14 cellular contexts compared by ENCODE assay signal in genomic region chr22:19622061-19622441, GRCh38.
DNase-seq lines count a peak whose midpoint lies in the region; ATAC-seq and TF ChIP-seq lines count a peak whose summit lies in the region.
"Had no signal": no experiment of that assay in that cellular context is flagged by ENCODE, and none has a peak within 500 bp of the region (broad histone marks: within the 10 kb centered on the region; RNA-seq: fewer than 3 reads in every experiment).

No MANE protein-coding gene starts in this region.

- no peaks in the 10 kb centered on the region for H3K9me3 ChIP-seq in left ventricle myocardium inferior (replicated peaks)
- H3K9me3 ChIP-seq: SJSA1 had no signal

- DNase-seq in left ventricle myocardium inferior, result no peak
- no peak for DNase-seq in cardiac septum (ENCODE audit: low spot score)
- peak; percentile 70 for DNase-seq in MV-4-11 (lab: John Stamatoyannopoulos, UW)
- no peak for DNase-seq in cerebellum (ENCODE audit: low spot score)
- no peak for DNase-seq in HUDEP-2 (lab: John Stamatoyannopoulos, UW; ENCODE audit: unreplicated experiment in 76 of 76)
- DNase-seq in left cardiac atrium, result no peak
- DNase-seq in midbrain (lab: John Stamatoyannopoulos, UW), result no peak
- DNase-seq: activated effector memory CD4-positive, alpha-beta T cell treated with Interleukin-2 at 50 U/mL for 16 hours; HCEC 1CT; NCI-H446 treated with DMSO at 0.1 percent for 48 hours; stimulated activated CD4-positive, alpha-beta T cell treated with anti-CD3 and anti-CD28 coated beads, Interleukin-4, amount 100 ng/mL, for 1 hour had no signal

- peak overlapping the region; percentile 35 for H3K27ac ChIP-seq in left ventricle myocardium inferior (replicated peaks)
- H3K27ac ChIP-seq in layer of hippocampus (ENCODE audit: low read depth, low read length), result peak overlapping the region; percentile 80
- H3K27ac ChIP-seq: SJSA1 had no signal

- H3K4me1 ChIP-seq in left ventricle myocardium inferior, result peaks cover 15% of the 10 kb centered on the region
- H3K4me1 ChIP-seq: SJSA1 had no signal

- no peak for ATAC-seq in left cardiac atrium

- intact Hi-C loops in left ventricle myocardium inferior (cut with micrococcal nuclease), result no loop called here
- intact Hi-C loops in cardiac septum (cut with DNase I), result no loop called here
- intact Hi-C loops in left cardiac atrium (cut with DNase I), result loop anchor here (10.0 kb wide), 2 partner anchors 97 to 487 kb away; partner anchors contain the start of genes CLDN5 (in 1 of the 2) and TSSK2 (in 1 of the 2)

- H3K36me3 ChIP-seq in left ventricle myocardium inferior, result no peaks in the 10 kb centered on the region
- H3K36me3 ChIP-seq: SJSA1 had no signal

- H3K27me3 ChIP-seq in left ventricle myocardium inferior (ENCODE audit: low read depth) (peaks cover 46% of the 10 kb centered on the region), layer of hippocampus (ENCODE audit: control insufficient read depth, insufficient read depth, low read length) (peaks cover 2% of the 10 kb centered on the region)

- TF ChIP-seq CTCF in left ventricle myocardium inferior (IDR thresholded peaks at IDR 0.05; ENCODE audit: borderline replicate concordance), result no peak

- H3K4me3 ChIP-seq in left ventricle myocardium inferior, result no peak overlapping the region
- H3K4me3 ChIP-seq: coronary artery, SJSA1 had no signal

Comparison
In these comparisons a context has a peak if more than half of its experiments do, and no peak if none do; other contexts are left out.
1. intact Hi-C loops: an anchor here in left cardiac atrium (10.0 kb wide); none called in left ventricle myocardium inferior and cardiac septum.